In genomic region chr1:206035027-206035426, GRCh38 we compare ENCODE assay signal across 13 cellular contexts. TPM values are rescaled to one million over a fixed set of nuclear protein-coding genes. Genes with fewer than 3 reads are reported as not detected.
DNase-seq lines count a peak whose midpoint lies in the region; ATAC-seq, FAIRE-seq and TF ChIP-seq lines count a peak whose summit lies in the region.
"Had no signal": no experiment of that assay in that cellular context is flagged by ENCODE, and none has a peak within 500 bp of the region (broad histone marks: within the 10 kb centered on the region; RNA-seq: fewer than 3 reads in every experiment).

No MANE protein-coding gene starts in this region.

- no peak for TF ChIP-seq EP300 in HepG2 (IDR thresholded peaks at IDR 0.05; ENCODE audit: low read depth in 2 of 2, low read length in 2 of 2)
- no peak for TF ChIP-seq EP300 in HepG2 (CRISPR knock-in tag; IDR thresholded peaks at IDR 0.05; ENCODE audit: borderline replicate concordance)

- BruUV-seq in HepG2 (replicated peaks; lab: Mats Ljungman, UMichigan) (no TSS peak), A673 (replicated peaks; lab: Mats Ljungman, UMichigan) (no TSS peak)

- no peak for TF ChIP-seq CTCF in HepG2 (CRISPR knock-in tag; IDR thresholded peaks at IDR 0.05)
- TF ChIP-seq CTCF in BE2C (IDR thresholded peaks at IDR 0.05; ENCODE audit: low read depth, low read length), result no peak
- TF ChIP-seq CTCF in A673 (conservative IDR thresholded peaks at IDR 0.05; ENCODE audit: low read depth, low read length), result no peak

- CTCF ChIA-PET in CD4-positive, alpha-beta memory T cell (lab: Charles Lee; ENCODE audit: partially characterized antibody), result interaction anchor here (0.9 to 8.5 kb wide), 2 partner anchors 57 to 72 kb away, joined by 4 to 182 read pairs; no protein-coding TSS in a partner anchor
- CTCF ChIA-PET in HepG2 (lab: Yijun Ruan, JAX; ENCODE audit: low intra/inter-chr PET ratio, low total read pairs) (interaction anchor here (1.2 kb wide), 1 partner anchor 72 kb away, joined by 3 read pairs; no protein-coding TSS in a partner anchor), A673 (lab: Charles Lee) (no interaction called here)

- peaks cover 18% of the 10 kb centered on the region for H3K4me1 ChIP-seq in CD4-positive, alpha-beta memory T cell (ENCODE audit: insufficient read depth, low read length)
- H3K4me1 ChIP-seq in HepG2 (ENCODE audit: insufficient read depth, low read length) (peaks cover 19% of the 10 kb centered on the region), BE2C (no peaks in the 10 kb centered on the region), A673 (ENCODE audit: insufficient read depth, low read length, poor library complexity, severe bottlenecking) (no peaks in the 10 kb centered on the region)

- H3K4me1 Mint-ChIP-seq in CD4-positive, alpha-beta memory T cell, result peaks cover 12 to 27% (median 13%) of the 10 kb centered on the region in 4 donors

- TF ChIP-seq RAD21 in HepG2 (CRISPR knock-in tag; IDR thresholded peaks at IDR 0.05), result no peak

- WGBS in HepG2 (ENCODE audit: low lambda C conversion rate), result 5% methylated on average over 5 of the region's 5 CpGs

- no peaks in the 10 kb centered on the region for H3K36me3 ChIP-seq in CD4-positive, alpha-beta memory T cell (ENCODE audit: insufficient read depth, low read length)
- H3K36me3 ChIP-seq in HepG2 (replicated peaks in 1 of 2; ENCODE audit: control insufficient read depth in 1 of 2, insufficient read depth in 2 of 2, low read length in 2 of 2), result no peaks in the 10 kb centered on the region
- H3K36me3 ChIP-seq in BE2C, result no peaks in the 10 kb centered on the region
- H3K36me3 ChIP-seq in A673 (ENCODE audit: insufficient read depth, low read length, poor library complexity, severe bottlenecking), result no peaks in the 10 kb centered on the region

- H3K27me3 ChIP-seq in CD4-positive, alpha-beta memory T cell (ENCODE audit: insufficient read depth, low read length), result no peaks in the 10 kb centered on the region
- peaks cover 0 to 27% of the 10 kb centered on the region in 2 experiments; a peak in 3 of 5 replicates for H3K27me3 ChIP-seq in HepG2 (ENCODE audit: control insufficient read depth in 1 of 2, insufficient read depth in 2 of 2, low read length in 2 of 2)
- peaks cover 42% of the 10 kb centered on the region for H3K27me3 ChIP-seq in BE2C
- H3K27me3 ChIP-seq in A673 (replicated peaks; ENCODE audit: insufficient read depth, low read depth, low read length, poor library complexity), result no peaks in the 10 kb centered on the region

- no peak for FAIRE-seq in HepG2 (lab: Jason Lieb, UNC)
- FAIRE-seq: kidney had no signal

- H3K4me2 ChIP-seq in HepG2 (ENCODE audit: low read depth, low read length), result peak overlapping the region; percentile 70

- H3K79me2 ChIP-seq in HepG2 (ENCODE audit: insufficient read depth, low read length), result no peaks in the 10 kb centered on the region

- peak; percentile 36 for ATAC-seq in HG02642 (IDR thresholded peaks at IDR 0.05; ENCODE audit: poor library complexity, unreplicated experiment)
- ATAC-seq in HepG2, result peak; percentile 54

- H3K27me3 Mint-ChIP-seq in CD4-positive, alpha-beta memory T cell, result peaks cover 0 to 2% of the 10 kb centered on the region in 2 donors

- DNase-seq in CD4-positive, alpha-beta memory T cell, result no peak
- peak; percentile 23 for DNase-seq in NCI-H774 (lab: John Stamatoyannopoulos, UW)
- no peak for DNase-seq in HepG2 (ENCODE audit: low spot score)
- no peak for DNase-seq in amygdala (lab: John Stamatoyannopoulos, UW)
- no peak for DNase-seq in BE2C
- no peak for DNase-seq in effector CD8-positive, alpha-beta T cell (lab: John Stamatoyannopoulos, UW)
- DNase-seq in A673 (ENCODE audit: low spot score), result no peak
- DNase-seq: H9, kidney, posterior cingulate gyrus had no signal

- H3K4me3 Mint-ChIP-seq in CD4-positive, alpha-beta memory T cell, result peak overlapping the region in 7 of 8 donors; percentile 37 to 76 (median 67)
- H3K4me3 Mint-ChIP-seq: brain, H9 had no signal

- peak overlapping the region in 3 of 7 donors; percentile 48 to 70 (median 68) for H3K27ac Mint-ChIP-seq in CD4-positive, alpha-beta memory T cell
- H3K27ac Mint-ChIP-seq: H9 had no signal

- no peaks in the 10 kb centered on the region for H3K9me3 ChIP-seq in CD4-positive, alpha-beta memory T cell (ENCODE audit: control insufficient read depth in 1 of 2, low read length in 2 of 2)
- H3K9me3 ChIP-seq in HepG2 (ENCODE audit: low read length) (no peaks in the 10 kb centered on the region), BE2C (no peaks in the 10 kb centered on the region), A673 (ENCODE audit: low read depth, low read length, poor library complexity, severe bottlenecking) (no peaks in the 10 kb centered on the region)

- no peaks in the 10 kb centered on the region for H3K9me3 Mint-ChIP-seq in CD4-positive, alpha-beta memory T cell
- H3K9me3 Mint-ChIP-seq: H9 had no signal

- H3K36me3 Mint-ChIP-seq in CD4-positive, alpha-beta memory T cell, result no peaks in the 10 kb centered on the region
- H3K36me3 Mint-ChIP-seq: brain had no signal

- intact Hi-C loops in CD4-positive, alpha-beta memory T cell (cut with micrococcal nuclease), result no loop called here
- intact Hi-C loops in HepG2 (cut with micrococcal nuclease; ENCODE audit: unreplicated experiment) (no loop called here), A673 (cut with micrococcal nuclease; ENCODE audit: unreplicated experiment) (no loop called here)

- peak overlapping the region; percentile 97 for H2AFZ ChIP-seq in HepG2 (ENCODE audit: low read length)

- H3K4me3 ChIP-seq in CD4-positive, alpha-beta memory T cell (ENCODE audit: low read length in 2 of 2), result no peak overlapping the region
- H3K4me3 ChIP-seq in HepG2 (replicated peaks in 1 of 3; ENCODE audit: insufficient read depth in 1 of 3, low read depth in 2 of 3, low read length in 3 of 3) (peak overlapping the region; percentile 38 to 54 (median 45); a peak in 5 of 6 replicates), BE2C (ENCODE audit: low read depth, low read length) (no peak overlapping the region), A673 (ENCODE audit: low read depth, low read length, poor library complexity, severe bottlenecking) (no peak overlapping the region)

- H3K9ac ChIP-seq in HepG2 (ENCODE audit: insufficient read depth, low read depth, low read length), result 0 out of 2 replicates have a peak overlapping the region, but pooled peaks have one; percentile 2

- in situ Hi-C loops in HepG2 (cut with HindIII; ENCODE audit: extremely low pct_ligation_motif_present, low pct_unique_long_range_greater_than_20kb), result no loop called here

- H3K27ac ChIP-seq in CD4-positive, alpha-beta memory T cell (ENCODE audit: low read depth, low read length), result no peak overlapping the region
- H3K27ac ChIP-seq in HepG2 (ENCODE audit: extremely low read length, insufficient read depth, low read length), result no peak overlapping the region
- H3K27ac ChIP-seq in A673 (ENCODE audit: low read depth, low read length, poor library complexity, severe bottlenecking), result no peak overlapping the region

- no peak for TF ChIP-seq POLR2A in HepG2 (IDR thresholded peaks at IDR 0.05; ENCODE audit: insufficient read depth in 1 of 2, low read depth in 2 of 2, low read length in 2 of 2)

- POLR2A ChIA-PET in CD4-positive, alpha-beta memory T cell (lab: Charles Lee; ENCODE audit: partially characterized antibody), result no interaction called here
- POLR2A ChIA-PET in HepG2 (lab: Yijun Ruan, JAX), result no interaction called here
- POLR2A ChIA-PET in A673 (lab: Charles Lee; ENCODE audit: low non-redundant PET), result no interaction called here

- H4K20me1 ChIP-seq in HepG2 (ENCODE audit: insufficient read depth, low read length), result no peaks in the 10 kb centered on the region

RNA-seq across cellular contexts. Expression of gene CTSE, which starts 11.3 kb away (rescaled TPM):
- not detected for total RNA-seq in CD4-positive, alpha-beta memory T cell
- not detected for polyA plus RNA-seq in CD4-positive, alpha-beta memory T cell
- total RNA-seq in HepG2 (2016; rRNA removed; fragmentation: Illumina TruSeq; extraction: Trizol) (0.69 and 0.95 TPM in 2 replicates), A673 (2021) (0.39 TPM in 1 of 2 replicates, not detected in the other)
- total RNA-seq in HepG2 (2016; cell fraction: cytosol; rRNA removed; fragmentation: Illumina TruSeq; extraction: Trizol; ENCODE audit: low read depth), result 0.18 and 0.20 TPM in 2 replicates
- total RNA-seq in HepG2 (2016; cell fraction: insoluble cytoplasmic fraction; rRNA removed; fragmentation: Illumina TruSeq; extraction: Trizol), result 0.62 and 0.76 TPM in 2 replicates
- 0.19 and 0.48 TPM in 2 replicates for total RNA-seq in HepG2 (2016; cell fraction: membrane; rRNA removed; fragmentation: Illumina TruSeq; extraction: Trizol)
- 1.3 and 1.4 TPM in 2 replicates for total RNA-seq in HepG2 (2016; cell fraction: nucleus; rRNA removed; fragmentation: Illumina TruSeq; extraction: Trizol)
- polyA plus RNA-seq in HepG2 (2011; rRNA removed), result 0.37 and 0.50 TPM in 2 replicates
- polyA plus RNA-seq in HepG2 (2011; cell fraction: cytosol; rRNA removed), result 0.50 and 0.58 TPM in 2 replicates
- polyA plus RNA-seq in HepG2 (2011; cell fraction: nucleus; rRNA removed), result 0.06 and 0.26 TPM in 2 replicates
- 0.19 and 0.23 TPM in 2 replicates for polyA plus RNA-seq in HepG2 (2012)
- polyA plus RNA-seq in HepG2 (2016; cell fraction: cytosol; fragmentation: Illumina TruSeq; extraction: Trizol; ENCODE audit: low read depth), result 0.18 and 0.36 TPM in 2 replicates
- polyA plus RNA-seq in HepG2 (2016; cell fraction: insoluble cytoplasmic fraction; fragmentation: Illumina TruSeq; extraction: Trizol; ENCODE audit: low read depth), result 0.30 and 0.46 TPM in 2 replicates
- 0.26 and 0.27 TPM in 2 replicates for polyA plus RNA-seq in HepG2 (2016; cell fraction: membrane; fragmentation: Illumina TruSeq; extraction: Trizol; ENCODE audit: low read depth)
- 1.6 and 2.5 TPM in 2 replicates for polyA plus RNA-seq in HepG2 (2016; cell fraction: nucleus; fragmentation: Illumina TruSeq; extraction: Trizol; ENCODE audit: insufficient read depth, low read depth)
- 0.07 and 0.26 TPM in 2 replicates for polyA minus RNA-seq in HepG2 (2011; rRNA and poly(A)+ RNA removed; ENCODE audit: low replicate concordance)
- polyA minus RNA-seq in HepG2 (2011; cell fraction: cytosol; rRNA and poly(A)+ RNA removed), result not detected in 2 replicates
- polyA minus RNA-seq in HepG2 (2011; cell fraction: nucleus; rRNA and poly(A)+ RNA removed), result 0.25 TPM in 1 of 2 replicates, not detected in the other
- polyA plus RNA-seq in BE2C (2012; ENCODE audit: insufficient read depth, insufficient read length, low read depth), result not detected
- total RNA-seq: H9, SK-MEL-5 had no signal

RNA-seq across cellular contexts. Expression of gene RHEX, which starts 17.9 kb away (rescaled TPM):
- total RNA-seq in CD4-positive, alpha-beta memory T cell, result under 1 TPM; 0.55 TPM
- under 1 TPM in 1 of 2 donors, not detected in 1; 0.30 TPM for polyA plus RNA-seq in CD4-positive, alpha-beta memory T cell
- 1.6 and 2.7 TPM in 2 replicates for total RNA-seq in HepG2 (2016; rRNA removed; fragmentation: Illumina TruSeq; extraction: Trizol)
- 0.51 and 0.71 TPM in 2 replicates for total RNA-seq in HepG2 (2016; cell fraction: cytosol; rRNA removed; fragmentation: Illumina TruSeq; extraction: Trizol; ENCODE audit: low read depth)
- 1.9 and 3.2 TPM in 2 replicates for total RNA-seq in HepG2 (2016; cell fraction: insoluble cytoplasmic fraction; rRNA removed; fragmentation: Illumina TruSeq; extraction: Trizol)
- 1.2 and 1.3 TPM in 2 replicates for total RNA-seq in HepG2 (2016; cell fraction: membrane; rRNA removed; fragmentation: Illumina TruSeq; extraction: Trizol)
- total RNA-seq in HepG2 (2016; cell fraction: nucleus; rRNA removed; fragmentation: Illumina TruSeq; extraction: Trizol), result 9.2 and 9.4 TPM in 2 replicates
- polyA plus RNA-seq in HepG2 (2011; rRNA removed), result 1.3 and 1.4 TPM in 2 replicates
- polyA plus RNA-seq in HepG2 (2011; cell fraction: cytosol; rRNA removed), result 0.76 and 0.82 TPM in 2 replicates
- polyA plus RNA-seq in HepG2 (2011; cell fraction: nucleus; rRNA removed), result 3.7 and 4.5 TPM in 2 replicates
- polyA plus RNA-seq in HepG2 (2012), result 1.2 and 2.7 TPM in 2 replicates
- 0.32 and 0.57 TPM in 2 replicates for polyA plus RNA-seq in HepG2 (2016; cell fraction: cytosol; fragmentation: Illumina TruSeq; extraction: Trizol; ENCODE audit: low read depth)
- polyA plus RNA-seq in HepG2 (2016; cell fraction: insoluble cytoplasmic fraction; fragmentation: Illumina TruSeq; extraction: Trizol; ENCODE audit: low read depth), result 1.2 and 1.8 TPM in 2 replicates
- polyA plus RNA-seq in HepG2 (2016; cell fraction: membrane; fragmentation: Illumina TruSeq; extraction: Trizol; ENCODE audit: low read depth), result 0.90 and 1.1 TPM in 2 replicates
- 7.6 and 8.5 TPM in 2 replicates for polyA plus RNA-seq in HepG2 (2016; cell fraction: nucleus; fragmentation: Illumina TruSeq; extraction: Trizol; ENCODE audit: insufficient read depth, low read depth)
- 2.5 TPM in 1 of 2 replicates, not detected in the other for polyA minus RNA-seq in HepG2 (2011; rRNA and poly(A)+ RNA removed; ENCODE audit: low replicate concordance)
- polyA minus RNA-seq in HepG2 (2011; cell fraction: cytosol; rRNA and poly(A)+ RNA removed), result 1.4 TPM in 1 of 2 replicates, not detected in the other
- polyA minus RNA-seq in HepG2 (2011; cell fraction: nucleus; rRNA and poly(A)+ RNA removed), result 7.7 and 10.4 TPM in 2 replicates
- polyA plus RNA-seq in BE2C (2012; ENCODE audit: insufficient read depth, insufficient read length, low read depth), result not detected
- total RNA-seq in A673 (2021), result not detected in 2 replicates
- total RNA-seq: H9, SK-MEL-5 had no signal

RNA-seq across cellular contexts. Expression of gene RAB7B, which starts 31.8 kb away (rescaled TPM):
- 1 to 10 TPM in 1 of 2 experiments, under 1 TPM in 1; 0.78 to 1.2 TPM for total RNA-seq in CD4-positive, alpha-beta memory T cell
- not detected for polyA plus RNA-seq in CD4-positive, alpha-beta memory T cell
- 0.34 and 0.46 TPM in 2 replicates for total RNA-seq in HepG2 (2016; rRNA removed; fragmentation: Illumina TruSeq; extraction: Trizol)
- not detected in 2 replicates for total RNA-seq in HepG2 (2016; cell fraction: cytosol; rRNA removed; fragmentation: Illumina TruSeq; extraction: Trizol; ENCODE audit: low read depth)
- 0.32 and 0.49 TPM in 2 replicates for total RNA-seq in HepG2 (2016; cell fraction: insoluble cytoplasmic fraction; rRNA removed; fragmentation: Illumina TruSeq; extraction: Trizol)
- total RNA-seq in HepG2 (2016; cell fraction: membrane; rRNA removed; fragmentation: Illumina TruSeq; extraction: Trizol), result 0.22 TPM in 1 of 2 replicates, not detected in the other
- 0.19 and 0.28 TPM in 2 replicates for total RNA-seq in HepG2 (2016; cell fraction: nucleus; rRNA removed; fragmentation: Illumina TruSeq; extraction: Trizol)
- polyA plus RNA-seq in HepG2 (2011; rRNA removed), result 0.05 and 0.39 TPM in 2 replicates
- 0.09 and 0.19 TPM in 2 replicates for polyA plus RNA-seq in HepG2 (2011; cell fraction: cytosol; rRNA removed)
- polyA plus RNA-seq in HepG2 (2011; cell fraction: nucleus; rRNA removed), result 0.31 and 0.34 TPM in 2 replicates
- polyA plus RNA-seq in HepG2 (2012), result not detected in 2 replicates
- 0.06 and 0.08 TPM in 2 replicates for polyA plus RNA-seq in HepG2 (2016; cell fraction: cytosol; fragmentation: Illumina TruSeq; extraction: Trizol; ENCODE audit: low read depth)
- polyA plus RNA-seq in HepG2 (2016; cell fraction: insoluble cytoplasmic fraction; fragmentation: Illumina TruSeq; extraction: Trizol; ENCODE audit: low read depth), result 0.50 and 0.66 TPM in 2 replicates
- 0.10 TPM in 1 of 2 replicates, not detected in the other for polyA plus RNA-seq in HepG2 (2016; cell fraction: membrane; fragmentation: Illumina TruSeq; extraction: Trizol; ENCODE audit: low read depth)
- polyA plus RNA-seq in HepG2 (2016; cell fraction: nucleus; fragmentation: Illumina TruSeq; extraction: Trizol; ENCODE audit: insufficient read depth, low read depth), result 0.24 TPM in 1 of 2 replicates, not detected in the other
- polyA minus RNA-seq in HepG2 (2011; rRNA and poly(A)+ RNA removed; ENCODE audit: low replicate concordance), result 0.12 TPM in 1 of 2 replicates, not detected in the other
- not detected in 2 replicates for polyA minus RNA-seq in HepG2 (2011; cell fraction: cytosol; rRNA and poly(A)+ RNA removed)
- not detected in 2 replicates for polyA minus RNA-seq in HepG2 (2011; cell fraction: nucleus; rRNA and poly(A)+ RNA removed)
- not detected for polyA plus RNA-seq in BE2C (2012; ENCODE audit: insufficient read depth, insufficient read length, low read depth)
- total RNA-seq in A673 (2021), result 0.11 and 0.31 TPM in 2 replicates

Comparison
In these comparisons a context has a peak if more than half of its experiments do, and no peak if none do; other contexts are left out.
1. H3K4me3 ChIP-seq: peak in HepG2 (3 of 3); none in CD4-positive, alpha-beta memory T cell (0 of 2), BE2C (single experiment) and A673 (single experiment).